Comparison of ENCODE assay signal across 10 cellular contexts in genomic region chr9:114806571-114806970, GRCh38. TPM values are rescaled to one million over a fixed set of nuclear protein-coding genes. Genes with fewer than 3 reads are reported as not detected.
DNase-seq lines count a peak whose midpoint lies in the region; ATAC-seq, FAIRE-seq and TF ChIP-seq lines count a peak whose summit lies in the region.
"Had no signal": no experiment of that assay in that cellular context is flagged by ENCODE, and none has a peak within 500 bp of the region (broad histone marks: within the 10 kb centered on the region; RNA-seq: fewer than 3 reads in every experiment).

No MANE protein-coding gene starts in this region.

- H3K9me3 Mint-ChIP-seq in T-cell, result no peaks in the 10 kb centered on the region

- H3K36me3 ChIP-seq in pancreas, result no peaks in the 10 kb centered on the region
- H3K36me3 ChIP-seq in H7 (replicated peaks; ENCODE audit: control insufficient read depth, insufficient read depth, low read length), result no peaks in the 10 kb centered on the region
- H3K36me3 ChIP-seq: SJSA1 had no signal

- intact Hi-C loops in pancreas (cut with DNase I), result no loop called here

- ATAC-seq in GM19025 (IDR thresholded peaks at IDR 0.05; ENCODE audit: low read depth, unreplicated experiment) (peak; percentile 20), HG02840 (IDR thresholded peaks at IDR 0.05; ENCODE audit: low FRiP score, unreplicated experiment) (peak; percentile 41), T-cell (replicated peaks in 1 of 4) (peak in 1 of 4 experiments; percentile 19), pancreas (peak; percentile 38 to 56 (median 44))

- H3K27ac ChIP-seq in pancreas, result peak overlapping the region in 3 of 4 donors; percentile 33 to 64 (median 61)
- H3K27ac ChIP-seq: SJSA1 had no signal

- peaks cover 3 to 21% (median 13%) of the 10 kb centered on the region in 3 donors for H3K4me1 ChIP-seq in pancreas

- H3K27me3 ChIP-seq in pancreas, result no peaks in the 10 kb centered on the region
- H3K27me3 ChIP-seq in H7 (ENCODE audit: control insufficient read depth, insufficient read depth, low read length), result no peaks in the 10 kb centered on the region; the same call in 1 of the 2 replicates
- H3K27me3 ChIP-seq: SJSA1 had no signal

- H3K36me3 Mint-ChIP-seq in T-cell, result no peaks in the 10 kb centered on the region

- no peak for TF ChIP-seq CTCF in pancreas (IDR thresholded peaks at IDR 0.05)

- H3K4me3 ChIP-seq in pancreas (no peak overlapping the region), H7 (ENCODE audit: insufficient read depth, low read depth, low read length) (no peak overlapping the region)
- H3K4me3 ChIP-seq: SJSA1 had no signal

- POLR2A ChIA-PET in T-cell (lab: Charles Lee), result no interaction called here

- no peaks in the 10 kb centered on the region for H3K9me3 ChIP-seq in pancreas
- H3K9me3 ChIP-seq: SJSA1 had no signal

- CTCF ChIA-PET in T-cell (lab: Charles Lee), result interaction anchor here (0.6 kb wide), 4 partner anchors 46 to 869 kb away, joined by 3 to 10 read pairs (median 4); no protein-coding TSS in a partner anchor

- H3K4me3 Mint-ChIP-seq in T-cell, result peak overlapping the region; percentile 42 to 71 (median 44)

- peaks cover 0 to 3% of the 10 kb centered on the region in 2 donors for H3K27me3 Mint-ChIP-seq in T-cell

- DNase-seq in T-cell, result no peak
- no peak for DNase-seq in pancreas
- no peak for DNase-seq in H7
- DNase-seq in DMS153 (lab: John Stamatoyannopoulos, UW), result no peak
- no peak for DNase-seq in islet precursor cell
- DNase-seq in midbrain (lab: John Stamatoyannopoulos, UW), result no peak
- DNase-seq: nucleus accumbens had no signal

- WGBS in pancreas, 2 donors, result 19 to 25% methylated on average over 2 of the region's 2 CpGs

- peak overlapping the region; percentile 47 to 85 for H3K27ac Mint-ChIP-seq in T-cell

- FAIRE-seq in pancreas (lab: Jason Lieb, UNC), result no peak

- peaks cover 24 to 43% (median 30%) of the 10 kb centered on the region in 3 donors for H3K4me1 Mint-ChIP-seq in T-cell

RNA-seq across cellular contexts. Expression of gene TNFSF15, which starts 0.7 kb away (rescaled TPM):
- total RNA-seq in T-cell (under 1 TPM in 1 of 5 donors, not detected in 4; 0.07 TPM), pancreas (1 to 10 TPM in 1 of 6 donors, under 1 TPM in 5; 0.04 to 1.7 (median 0.16) TPM)
- under 1 TPM; 0.04 to 0.09 TPM for polyA plus RNA-seq in pancreas
- not detected in 2 replicates for total RNA-seq in H7 (2014; rRNA removed; shearing (Covaris generic))
- total RNA-seq: SJSA1 had no signal
